ENCODE assay signal across 8 cellular contexts in genomic region chr19:47247308-47247990, GRCh38. TPM values are rescaled to one million over a fixed set of nuclear protein-coding genes. Genes with fewer than 3 reads are reported as not detected.
DNase-seq lines count a peak whose midpoint lies in the region; ATAC-seq lines count a peak whose summit lies in the region.

No MANE protein-coding gene starts in this region.

- H3K36me3 Mint-ChIP-seq in activated CD4-positive, alpha-beta memory T cell treated with anti-CD3 and anti-CD28 coated beads, Interleukin-2, amount 10 ng/mL, durations not matched to agents 7 days and 5 days (ENCODE audit: low read depth) = no peaks in the 10 kb centered on the region

- H3K4me1 Mint-ChIP-seq in activated CD4-positive, alpha-beta memory T cell treated with anti-CD3 and anti-CD28 coated beads, Interleukin-2, amount 10 ng/mL, durations not matched to agents 7 days and 5 days = peaks cover 30% of the 10 kb centered on the region

- peak; percentile 38 to 66 for DNase-seq in NCI-H526 (lab: John Stamatoyannopoulos, UW)
- DNase-seq in NCI-H526 treated with DMSO at 0.1 percent for 48 hours (lab: John Stamatoyannopoulos, UW) = no peak
- DNase-seq in NCI-H510A (lab: John Stamatoyannopoulos, UW) = peak; percentile 16
- DNase-seq in activated CD4-positive, alpha-beta memory T cell treated with anti-CD3 and anti-CD28 coated beads, Interleukin-2, amount 10 ng/mL, durations not matched to agents 7 days and 5 days = peak; percentile 84
- peak; percentile 81 for DNase-seq in ecto neural progenitor cell (ENCODE audit: low spot score)
- DNase-seq in mesenteric fat pad (ENCODE audit: low spot score) = peak; percentile 94
- peak; percentile 70 for DNase-seq in stimulated activated CD8-positive, alpha-beta memory T cell treated with anti-CD3 and anti-CD28 coated beads, Interleukin-7, amount 100 ng/mL, for 24 hours (ENCODE audit: low read depth)

- no peaks in the 10 kb centered on the region for H3K27me3 Mint-ChIP-seq in activated CD4-positive, alpha-beta memory T cell treated with anti-CD3 and anti-CD28 coated beads, Interleukin-2, amount 10 ng/mL, durations not matched to agents 7 days and 5 days

- no peak for ATAC-seq in HG02973 (IDR thresholded peaks at IDR 0.05; ENCODE audit: unreplicated experiment)

- no peak overlapping the region for H3K4me3 Mint-ChIP-seq in activated CD4-positive, alpha-beta memory T cell treated with anti-CD3 and anti-CD28 coated beads, Interleukin-2, amount 10 ng/mL, durations not matched to agents 7 days and 5 days

- CTCF ChIA-PET in activated CD4-positive, alpha-beta memory T cell treated with anti-CD3 and anti-CD28 coated beads, Interleukin-2, amount 10 ng/mL, durations not matched to agents 7 days and 5 days (lab: Charles Lee) = interaction anchor here (0.7 to 6.4 kb wide), 25 partner anchors 9 to 234 kb away, joined by 3 to 361 read pairs (median 6); partner anchors contain the start of genes CCDC9, INAFM1, SAE1 and ZC3H4

- POLR2A ChIA-PET in activated CD4-positive, alpha-beta memory T cell treated with anti-CD3 and anti-CD28 coated beads, Interleukin-2, amount 10 ng/mL, durations not matched to agents 7 days and 5 days (lab: Charles Lee) = interaction anchor here (0.6 to 6.2 kb wide), 6 partner anchors 9 to 141 kb away, joined by 3 to 110 read pairs (median 6); partner anchors contain the start of genes CCDC9 and SAE1

- no peak overlapping the region for H3K27ac Mint-ChIP-seq in activated CD4-positive, alpha-beta memory T cell treated with anti-CD3 and anti-CD28 coated beads, Interleukin-2, amount 10 ng/mL, durations not matched to agents 7 days and 5 days

- no peaks in the 10 kb centered on the region for H3K9me3 Mint-ChIP-seq in activated CD4-positive, alpha-beta memory T cell treated with anti-CD3 and anti-CD28 coated beads, Interleukin-2, amount 10 ng/mL, durations not matched to agents 7 days and 5 days

RNA-seq across cellular contexts. Expression of gene CCDC9, which starts 8.9 kb away (rescaled TPM):
- total RNA-seq in activated CD4-positive, alpha-beta memory T cell treated with anti-CD3 and anti-CD28 coated beads, Interleukin-2, amount 10 ng/mL, durations not matched to agents 7 days and 5 days = 10 to 100 TPM; 29.9 to 30.2 TPM
- total RNA-seq in mesenteric fat pad = 27.3 TPM

RNA-seq across cellular contexts. Expression of gene BBC3, which starts 16.4 kb away (rescaled TPM):
- total RNA-seq in activated CD4-positive, alpha-beta memory T cell treated with anti-CD3 and anti-CD28 coated beads, Interleukin-2, amount 10 ng/mL, durations not matched to agents 7 days and 5 days = 10 to 100 TPM; 17.3 to 19.0 TPM
- total RNA-seq in mesenteric fat pad = 3.6 TPM

RNA-seq across cellular contexts. Expression of gene INAFM1, which starts 27.2 kb away (rescaled TPM):
- total RNA-seq in activated CD4-positive, alpha-beta memory T cell treated with anti-CD3 and anti-CD28 coated beads, Interleukin-2, amount 10 ng/mL, durations not matched to agents 7 days and 5 days = 10 to 100 TPM; 12.6 to 13.9 TPM
- 34.4 TPM for total RNA-seq in mesenteric fat pad
